1 cellular context compared by ENCODE assay signal in genomic region chr4:54542540-54543041, GRCh38.
TF ChIP-seq lines count a peak whose summit lies in the region.

No MANE protein-coding gene starts in this region.

TF ChIP-seq in K562, 482 proteins besides CTCF, POLR2A, EP300 and RAD21 (continues in another document):
- TF ChIP-seq CREM (IDR thresholded peaks at IDR 0.05; ENCODE audit: low read depth) (peak; percentile 94), CBX8 (IDR thresholded peaks at IDR 0.05; ENCODE audit: borderline replicate concordance, extremely low read depth, low read depth, low read length, poor library complexity, severe bottlenecking) (no peak), E4F1 (CRISPR knock-in tag; IDR thresholded peaks at IDR 0.05; ENCODE audit: borderline replicate concordance) (no peak), ZNF717 (CRISPR knock-in tag; IDR thresholded peaks at IDR 0.05) (no peak), IRF2 (CRISPR knock-in tag; IDR thresholded peaks at IDR 0.05) (no peak), RFX7 (CRISPR knock-in tag; IDR thresholded peaks at IDR 0.05) (no peak), ZSCAN29 (IDR thresholded peaks at IDR 0.05) (no peak), IRF1 (CRISPR knock-in tag; IDR thresholded peaks at IDR 0.05; ENCODE audit: borderline replicate concordance) (no peak), THRAP3 (IDR thresholded peaks at IDR 0.05; ENCODE audit: borderline replicate concordance) (no peak), SRSF7 (optimal IDR thresholded peaks at IDR 0.05; ENCODE audit: low read depth, low read length) (no peak), ZC3H4 (CRISPR knock-in tag; IDR thresholded peaks at IDR 0.05; ENCODE audit: borderline replicate concordance) (no peak), HNRNPK (IDR thresholded peaks at IDR 0.05; ENCODE audit: low read depth, low read length, poor library complexity, severe bottlenecking) (no peak), ZNF75A (CRISPR knock-in tag; IDR thresholded peaks at IDR 0.05) (no peak), ETV6 (IDR thresholded peaks at IDR 0.05; ENCODE audit: borderline replicate concordance in 1 of 2, low read depth in 2 of 2, low read length in 1 of 2) (0 out of 4 replicates have a peak, but pooled peaks of 1 of the 2 experiments have one; percentile 36), ETV6 (CRISPR knock-in tag; IDR thresholded peaks at IDR 0.05; ENCODE audit: borderline replicate concordance) (no peak), E2F1 (CRISPR knock-in tag; IDR thresholded peaks at IDR 0.05) (no peak), RBM17 (IDR thresholded peaks at IDR 0.05; ENCODE audit: borderline replicate concordance, low read depth, low read length) (no peak), ZBTB1 (CRISPR knock-in tag; IDR thresholded peaks at IDR 0.05; ENCODE audit: borderline replicate concordance, low read depth) (no peak), HMG20A (CRISPR knock-in tag; conservative IDR thresholded peaks at IDR 0.05) (no peak), BRCA1 (IDR thresholded peaks at IDR 0.05) (no peak), BRCA1 (CRISPR knock-in tag; IDR thresholded peaks at IDR 0.05) (no peak), POLR3A (IDR thresholded peaks at IDR 0.05; ENCODE audit: borderline replicate concordance, extremely low read depth, insufficient read depth, insufficient read length) (no peak), ZNF146 (CRISPR knock-in tag; IDR thresholded peaks at IDR 0.05; ENCODE audit: unreplicated experiment) (no peak), POU5F1 (IDR thresholded peaks at IDR 0.05; ENCODE audit: borderline replicate concordance, low read depth, low read length, partially characterized antibody) (no peak), ELF2 (CRISPR knock-in tag; IDR thresholded peaks at IDR 0.05) (no peak), AFF1 (IDR thresholded peaks at IDR 0.05; ENCODE audit: low read depth in 1 of 2, partially characterized antibody in 2 of 2) (peak in 1 of 2 experiments; percentile 40), ERF (CRISPR knock-in tag; IDR thresholded peaks at IDR 0.05) (no peak), HEY1 (CRISPR knock-in tag; IDR thresholded peaks at IDR 0.05; ENCODE audit: borderline replicate concordance) (no peak), MEF2D (tag; conservative IDR thresholded peaks at IDR 0.05; ENCODE audit: low read depth) (no peak), PPARD (CRISPR knock-in tag; IDR thresholded peaks at IDR 0.05) (no peak), DDX20 (tag; IDR thresholded peaks at IDR 0.05; ENCODE audit: low read depth) (no peak), PRDM10 (IDR thresholded peaks at IDR 0.05; ENCODE audit: partially characterized antibody) (peak; percentile 86), ARID3A (IDR thresholded peaks at IDR 0.05; ENCODE audit: borderline replicate concordance, low read depth, low read length) (peak; percentile 76; the same call in 1 of the 2 replicates), MYBL2 (IDR thresholded peaks at IDR 0.05; ENCODE audit: low read depth) (no peak), MYBL2 (CRISPR knock-in tag; IDR thresholded peaks at IDR 0.05; ENCODE audit: borderline replicate concordance) (no peak), ZNF695 (CRISPR knock-in tag; IDR thresholded peaks at IDR 0.05) (no peak), ZNF431 (CRISPR knock-in tag; IDR thresholded peaks at IDR 0.05) (no peak), HDAC8 (tag; IDR thresholded peaks at IDR 0.05) (no peak), GATAD2B (IDR thresholded peaks at IDR 0.05; ENCODE audit: borderline replicate concordance) (peak; percentile 85), RBM39 (optimal IDR thresholded peaks at IDR 0.05; ENCODE audit: low read depth, low read length) (no peak), ILK (tag; IDR thresholded peaks at IDR 0.05; ENCODE audit: borderline replicate concordance, low read depth) (no peak), PHB2 (IDR thresholded peaks at IDR 0.05; ENCODE audit: low read depth) (peak; percentile 66; the same call in 1 of the 2 replicates), ZNF24 (IDR thresholded peaks at IDR 0.05) (no peak), HOXB6 (CRISPR knock-in tag; IDR thresholded peaks at IDR 0.05; ENCODE audit: borderline replicate concordance) (no peak), DMBX1 (CRISPR knock-in tag; IDR thresholded peaks at IDR 0.05; ENCODE audit: borderline replicate concordance) (peak; percentile 48; the same call in 1 of the 2 replicates), POLR3G (IDR thresholded peaks at IDR 0.05; ENCODE audit: extremely low read depth, insufficient read length, insufficient replicate concordance) (no peak), FOXA1 (IDR thresholded peaks at IDR 0.05; ENCODE audit: borderline replicate concordance) (no peak), BCLAF1 (IDR thresholded peaks at IDR 0.05; ENCODE audit: borderline replicate concordance in 1 of 2, control insufficient read depth in 1 of 2, low read depth in 2 of 2, low read length in 1 of 2) (no peak), MYC (IDR thresholded peaks at IDR 0.05; ENCODE audit: low read depth, low read length) (peak; percentile 34; the same call in 1 of the 2 replicates), MYC (CRISPR knock-in tag; IDR thresholded peaks at IDR 0.05; ENCODE audit: borderline replicate concordance, low read depth) (no peak), ZZZ3 (IDR thresholded peaks at IDR 0.05) (no peak), CBX3 (IDR thresholded peaks at IDR 0.05; ENCODE audit: borderline replicate concordance in 1 of 2, low read length in 2 of 2) (no peak; a peak in 1 of 3 replicates), PCBP2 (IDR thresholded peaks at IDR 0.05; ENCODE audit: low read depth, low read length, poor library complexity, severe bottlenecking) (no peak), ZNF354B (CRISPR knock-in tag; IDR thresholded peaks at IDR 0.05) (no peak), ZNF583 (CRISPR knock-in tag; IDR thresholded peaks at IDR 0.05) (0 out of 2 replicates have a peak, but pooled peaks have one; percentile 22), BMI1 (IDR thresholded peaks at IDR 0.05; ENCODE audit: low read length) (no peak)
